In the genomic region with DNA sequence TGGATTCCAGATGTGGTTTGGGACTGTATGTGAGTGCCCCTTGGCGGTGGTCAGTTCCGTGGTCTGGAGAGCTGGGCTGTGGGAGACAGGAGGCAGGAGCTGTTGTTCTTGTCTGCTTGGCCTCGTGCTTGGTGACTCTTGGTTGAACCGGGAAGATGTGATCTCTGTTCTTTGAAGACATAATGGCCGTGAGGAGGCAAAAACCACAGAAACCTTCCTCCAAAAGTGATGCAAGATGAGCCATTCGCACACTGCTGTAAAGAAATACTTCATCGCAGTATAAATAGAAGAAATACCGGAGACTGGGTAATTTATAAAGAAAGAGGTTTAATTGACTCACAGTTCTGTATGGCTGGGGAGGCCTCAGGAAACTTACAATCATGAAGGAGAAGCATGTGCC, we compare ENCODE assay signal across 24 cellular contexts.
DNase-seq lines count a peak whose midpoint lies in the region; ATAC-seq and TF ChIP-seq lines count a peak whose summit lies in the region.
"Had no signal": no experiment of that assay in that cellular context is flagged by ENCODE, and none has a peak within 500 bp of the region (broad histone marks: within the 10 kb centered on the region; RNA-seq: fewer than 3 reads in every experiment).

No MANE protein-coding gene starts in this region.

- H4K20me1 ChIP-seq in SK-N-SH (ENCODE audit: insufficient read depth), result no peaks in the 10 kb centered on the region

- peaks cover 4% of the 10 kb centered on the region for H3F3A ChIP-seq in SK-N-SH (replicated peaks; ENCODE audit: insufficient read depth)

- peak overlapping the region; percentile 77 for H3K27ac Mint-ChIP-seq in stimulated activated effector memory CD8-positive, alpha-beta T cell treated with anti-CD3 and anti-CD28 coated beads, Interleukin-12 subunit alpha, Interleukin-12 subunit beta, amount 100 ng/mL, for 72 hours
- H3K27ac Mint-ChIP-seq: activated CD8-positive, alpha-beta T cell treated with anti-CD3 and anti-CD28 coated beads, Interleukin-2, amount 10 ng/mL, durations not matched to agents 7 days and 5 days; activated naive CD4-positive, alpha-beta T cell treated with anti-CD3 and anti-CD28 coated beads, Interleukin-2, amount 50 U/mL, for 24 hours; IgD-negative memory B cell had no signal

- H3K9me3 Mint-ChIP-seq in stimulated activated effector memory CD8-positive, alpha-beta T cell treated with anti-CD3 and anti-CD28 coated beads, Interleukin-12 subunit alpha, Interleukin-12 subunit beta, amount 100 ng/mL, for 72 hours, result no peaks in the 10 kb centered on the region
- H3K9me3 Mint-ChIP-seq: activated naive CD4-positive, alpha-beta T cell treated with anti-CD3 and anti-CD28 coated beads, Interleukin-2, amount 50 U/mL, for 24 hours; IgD-negative memory B cell; neural crest cell had no signal

- H3K9me3 ChIP-seq in SK-N-SH, result no peaks in the 10 kb centered on the region
- H3K9me3 ChIP-seq: spleen, vagina had no signal

- H3K27ac ChIP-seq in SK-N-SH (ENCODE audit: low read depth in 2 of 2, low read length in 1 of 2), result peak overlapping the region; percentile 75 to 87; a peak in 3 of 4 replicates
- H3K27ac ChIP-seq in epithelial cell of prostate, result peak overlapping the region; percentile 98
- H3K27ac ChIP-seq: HL-60, spleen, vagina had no signal

- peaks cover 5% of the 10 kb centered on the region for H3K36me3 Mint-ChIP-seq in stimulated activated effector memory CD8-positive, alpha-beta T cell treated with anti-CD3 and anti-CD28 coated beads, Interleukin-12 subunit alpha, Interleukin-12 subunit beta, amount 100 ng/mL, for 72 hours

- H3K79me2 ChIP-seq in SK-N-SH (ENCODE audit: insufficient read depth), result peaks cover 25% of the 10 kb centered on the region

- TF ChIP-seq CTCF in SK-N-SH (IDR thresholded peaks at IDR 0.05), result no peak

- peaks cover 23% of the 10 kb centered on the region for H3K4me1 Mint-ChIP-seq in stimulated activated effector memory CD8-positive, alpha-beta T cell treated with anti-CD3 and anti-CD28 coated beads, Interleukin-12 subunit alpha, Interleukin-12 subunit beta, amount 100 ng/mL, for 72 hours

- no peak for TF ChIP-seq EP300 in SK-N-SH (IDR thresholded peaks at IDR 0.05; ENCODE audit: borderline replicate concordance in 1 of 2, low read depth in 1 of 2, low read length in 1 of 2)

- WGBS in SK-N-SH (ENCODE audit: low lambda C conversion rate), result 98% methylated on average over 8 of the region's 8 CpGs

- H3K27me3 ChIP-seq in SK-N-SH (ENCODE audit: insufficient read depth), result no peaks in the 10 kb centered on the region
- H3K27me3 ChIP-seq: vagina had no signal

- H3K4me3 ChIP-seq in SK-N-SH (ENCODE audit: low read depth in 2 of 2, low read length in 1 of 2), result no peak overlapping the region
- H3K4me3 ChIP-seq: spleen, vagina had no signal

- no peak overlapping the region for H3K4me3 Mint-ChIP-seq in stimulated activated effector memory CD8-positive, alpha-beta T cell treated with anti-CD3 and anti-CD28 coated beads, Interleukin-12 subunit alpha, Interleukin-12 subunit beta, amount 100 ng/mL, for 72 hours
- H3K4me3 Mint-ChIP-seq: activated CD8-positive, alpha-beta T cell treated with anti-CD3 and anti-CD28 coated beads, Interleukin-2, amount 10 ng/mL, durations not matched to agents 7 days and 5 days; activated naive CD4-positive, alpha-beta T cell treated with anti-CD3 and anti-CD28 coated beads, Interleukin-2, amount 50 U/mL, for 24 hours; IgD-negative memory B cell; neural crest cell had no signal

- POLR2A ChIA-PET in SK-N-SH (lab: Yijun Ruan, JAX), result interaction anchor here (1.3 to 3.2 kb wide), 9 partner anchors 9 to 79 kb away, joined by 3 to 42 read pairs (median 7); no protein-coding TSS in a partner anchor

- H3K4me1 ChIP-seq in SK-N-SH (ENCODE audit: control insufficient read depth in 1 of 2, insufficient read depth in 2 of 2, low read depth in 1 of 2, low read length in 1 of 2), result peaks cover 19 to 66% of the 10 kb centered on the region in 2 experiments; a peak in 3 of 4 replicates
- H3K4me1 ChIP-seq: vagina had no signal

- no peak overlapping the region for H3K9ac ChIP-seq in SK-N-SH

- DNase-seq in SK-N-SH (no peak), SKM-1 (lab: John Stamatoyannopoulos, UW; ENCODE audit: unreplicated experiment) (peak; percentile 2), epithelial cell of prostate (ENCODE audit: low read depth, low spot score) (no peak), NCI-H1417 (lab: John Stamatoyannopoulos, UW) (no peak)
- no peak for DNase-seq in stimulated activated effector memory CD8-positive, alpha-beta T cell treated with anti-CD3 and anti-CD28 coated beads, Interleukin-12 subunit alpha, Interleukin-12 subunit beta, amount 100 ng/mL, for 72 hours (ENCODE audit: low spot score in 2 of 2)
- no peak for DNase-seq in stimulated activated naive CD4-positive, alpha-beta T cell treated with Interleukin-2 at 50 U/mL for 16 hours (lab: John Stamatoyannopoulos, UW)
- DNase-seq: activated CD8-positive, alpha-beta T cell treated with anti-CD3 and anti-CD28 coated beads, Interleukin-2, amount 10 ng/mL, durations not matched to agents 7 days and 5 days; activated T-cell treated with anti-CD3 and anti-CD28 coated beads, Interleukin-2, amount 50 U/mL, for 48 hours; DMS 273 treated with DMSO at 0.1 percent for 48 hours; hypothalamus; NCI-H1092 treated with DMSO at 0.1 percent for 48 hours; NCI-H2107; NCI-H510A treated with DMSO at 0.1 percent for 48 hours; Right ventricle myocardium superior; spleen; stimulated activated CD4-positive, alpha-beta T cell treated with anti-CD3 and anti-CD28 coated beads, Interleukin-4, amount 100 ng/mL, for 4 hours had no signal

- no peaks in the 10 kb centered on the region for H3K36me3 ChIP-seq in SK-N-SH (replicated peaks in 1 of 2; ENCODE audit: control insufficient read depth in 1 of 2, insufficient read depth in 2 of 2, low read length in 1 of 2)
- H3K36me3 ChIP-seq: spleen, vagina had no signal

- no peak overlapping the region for H2AFZ ChIP-seq in SK-N-SH (ENCODE audit: low read depth)

- no peak for TF ChIP-seq RAD21 in SK-N-SH (IDR thresholded peaks at IDR 0.05; ENCODE audit: low read length)

- H3K4me2 ChIP-seq in SK-N-SH, result no peak overlapping the region

- H3K9me2 ChIP-seq in SK-N-SH, result no peaks in the 10 kb centered on the region

- ATAC-seq in SK-N-SH treated with all-trans-retinoic acid at 6 μM for 48 hours (no peak), GM21737 (IDR thresholded peaks at IDR 0.05; ENCODE audit: unreplicated experiment) (no peak)
- ATAC-seq in stimulated activated effector memory CD8-positive, alpha-beta T cell treated with anti-CD3 and anti-CD28 coated beads, Interleukin-12 subunit alpha, Interleukin-12 subunit beta, amount 100 ng/mL, for 72 hours, result no peak
- ATAC-seq: activated CD4-positive, CD25-positive, alpha-beta regulatory T cell treated with anti-CD3 and anti-CD28 coated beads, Interleukin-2, amount 50 U/mL, for 24 hours; activated CD8-positive, alpha-beta T cell treated with anti-CD3 and anti-CD28 coated beads, Interleukin-2, amount 10 ng/mL, durations not matched to agents 7 days and 5 days had no signal

- CTCF ChIA-PET in SK-N-SH (lab: Yijun Ruan, JAX), result interaction anchor here (1.5 to 11.8 kb wide), 5 partner anchors 16 to 76 kb away, joined by 4 to 177 read pairs (median 7); no protein-coding TSS in a partner anchor

TF ChIP-seq in SK-N-SH, 30 proteins besides CTCF, POLR2A, EP300 and RAD21 (continues in another document):
- TF ChIP-seq CHD2 (IDR thresholded peaks at IDR 0.05; ENCODE audit: low read length, partially characterized antibody), result no peak
- TF ChIP-seq, protein P1, sequence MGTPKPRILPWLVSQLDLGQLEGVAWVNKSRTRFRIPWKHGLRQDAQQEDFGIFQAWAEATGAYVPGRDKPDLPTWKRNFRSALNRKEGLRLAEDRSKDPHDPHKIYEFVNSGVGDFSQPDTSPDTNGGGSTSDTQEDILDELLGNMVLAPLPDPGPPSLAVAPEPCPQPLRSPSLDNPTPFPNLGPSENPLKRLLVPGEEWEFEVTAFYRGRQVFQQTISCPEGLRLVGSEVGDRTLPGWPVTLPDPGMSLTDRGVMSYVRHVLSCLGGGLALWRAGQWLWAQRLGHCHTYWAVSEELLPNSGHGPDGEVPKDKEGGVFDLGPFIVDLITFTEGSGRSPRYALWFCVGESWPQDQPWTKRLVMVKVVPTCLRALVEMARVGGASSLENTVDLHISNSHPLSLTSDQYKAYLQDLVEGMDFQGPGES (IDR thresholded peaks at IDR 0.05; ENCODE audit: low read depth, low read length), result no peak
- no peak for TF ChIP-seq NRF1 (IDR thresholded peaks at IDR 0.05; ENCODE audit: low read depth, low read length)
- TF ChIP-seq GABPA (IDR thresholded peaks at IDR 0.05; ENCODE audit: low read depth), result no peak
- no peak for TF ChIP-seq TEAD4 (IDR thresholded peaks at IDR 0.05; ENCODE audit: borderline replicate concordance, insufficient read depth)
- no peak for TF ChIP-seq FOXM1 (IDR thresholded peaks at IDR 0.05; ENCODE audit: low read depth)
- no peak for TF ChIP-seq MEF2A (IDR thresholded peaks at IDR 0.05; ENCODE audit: borderline replicate concordance, low read depth)
- TF ChIP-seq TCF12 (IDR thresholded peaks at IDR 0.05), result no peak
- TF ChIP-seq RXRA (IDR thresholded peaks at IDR 0.05; ENCODE audit: borderline replicate concordance, low read depth), result no peak
- TF ChIP-seq FOSL2 (IDR thresholded peaks at IDR 0.05; ENCODE audit: borderline replicate concordance, low read depth), result no peak

TF ChIP-seq in SK-N-SH treated with all-trans-retinoic acid at 6 μM for 48 hours, 23 proteins besides CTCF, POLR2A, EP300 and RAD21 (continues in another document):
- TF ChIP-seq ZFP30 (CRISPR knock-in tag; IDR thresholded peaks at IDR 0.05) (no peak), RARB (CRISPR knock-in tag; IDR thresholded peaks at IDR 0.05) (no peak), ISL1 (CRISPR knock-in tag; IDR thresholded peaks at IDR 0.05) (no peak), CSDC2 (CRISPR knock-in tag; IDR thresholded peaks at IDR 0.05) (no peak), OSR1 (CRISPR knock-in tag; IDR thresholded peaks at IDR 0.05) (no peak), ZNF8 (CRISPR knock-in tag; IDR thresholded peaks at IDR 0.05) (no peak), GLIS3 (CRISPR knock-in tag; IDR thresholded peaks at IDR 0.05) (no peak)
- TF ChIP-seq, protein P2, sequence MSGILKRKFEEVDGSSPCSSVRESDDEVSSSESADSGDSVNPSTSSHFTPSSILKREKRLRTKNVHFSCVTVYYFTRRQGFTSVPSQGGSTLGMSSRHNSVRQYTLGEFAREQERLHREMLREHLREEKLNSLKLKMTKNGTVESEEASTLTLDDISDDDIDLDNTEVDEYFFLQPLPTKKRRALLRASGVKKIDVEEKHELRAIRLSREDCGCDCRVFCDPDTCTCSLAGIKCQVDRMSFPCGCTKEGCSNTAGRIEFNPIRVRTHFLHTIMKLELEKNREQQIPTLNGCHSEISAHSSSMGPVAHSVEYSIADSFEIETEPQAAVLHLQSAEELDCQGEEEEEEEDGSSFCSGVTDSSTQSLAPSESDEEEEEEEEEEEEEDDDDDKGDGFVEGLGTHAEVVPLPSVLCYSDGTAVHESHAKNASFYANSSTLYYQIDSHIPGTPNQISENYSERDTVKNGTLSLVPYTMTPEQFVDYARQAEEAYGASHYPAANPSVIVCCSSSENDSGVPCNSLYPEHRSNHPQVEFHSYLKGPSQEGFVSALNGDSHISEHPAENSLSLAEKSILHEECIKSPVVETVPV (CRISPR knock-in tag; IDR thresholded peaks at IDR 0.05), result no peak
